Comparison of ENCODE assay signal across 8 cellular contexts in the genomic region with DNA sequence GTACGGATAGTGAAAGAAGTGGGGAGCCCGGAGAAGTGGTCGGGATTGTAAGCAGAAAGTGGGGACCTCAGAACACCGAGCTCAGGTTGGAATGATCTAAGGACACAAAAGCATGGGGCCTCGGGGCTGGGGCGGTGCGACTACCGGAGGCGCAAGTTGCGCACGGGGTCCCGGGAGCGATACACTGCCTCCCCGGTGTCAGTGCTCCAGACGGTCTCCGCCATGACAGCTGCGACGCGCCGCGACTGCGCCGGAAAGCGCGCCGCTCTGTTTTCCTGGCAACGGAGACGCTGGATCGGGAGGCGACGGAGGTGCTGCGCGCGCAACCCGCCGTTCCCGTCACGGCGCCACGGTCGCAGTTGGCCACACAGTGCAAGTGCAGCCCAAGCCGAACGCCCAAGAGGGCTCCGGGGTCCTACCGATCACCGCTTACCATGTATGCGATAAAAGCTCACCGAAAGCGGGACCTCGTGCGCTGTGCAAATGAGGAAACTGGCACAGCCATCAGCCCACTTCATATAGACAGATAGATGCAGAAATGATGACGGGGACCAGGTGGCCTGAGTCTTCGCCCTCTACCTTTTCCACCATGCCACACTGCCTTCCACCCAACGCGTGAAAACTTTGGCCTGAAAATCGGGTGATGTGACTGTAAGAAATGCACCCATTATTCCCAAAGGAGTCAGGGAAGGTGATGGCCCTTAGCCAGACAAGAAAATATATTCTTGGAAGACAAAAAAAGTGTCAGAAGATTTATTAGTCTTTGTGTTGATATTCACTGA. TPM values are rescaled to one million over a fixed set of nuclear protein-coding genes. Genes with fewer than 3 reads are reported as not detected.
DNase-seq lines count a peak whose midpoint lies in the region; ATAC-seq lines count a peak whose summit lies in the region.

Gene MKS1, minus strand, starts transcription at position 249 of the 782 bp plus-strand sequence. Its CDS starts 25 bp downstream, at position 224.

- H3K23ac ChIP-seq in mesenchymal stem cell (ENCODE audit: low read length in 2 of 2): no peak within 1 kb of the TSS

- H3K4me1 Mint-ChIP-seq in effector memory CD8-positive, alpha-beta T cell (ENCODE audit: low read depth in 2 of 2): peaks cover 13 to 14% of the 10 kb centered on the region in 2 donors

- no peaks in the 10 kb centered on the region for H3K9me3 ChIP-seq in mesenchymal stem cell (ENCODE audit: control insufficient read depth, low read length)

- peak within 1 kb of the TSS in 1 of 2 experiments; percentile 24 for H2BK12ac ChIP-seq in mesenchymal stem cell (ENCODE audit: low read length in 2 of 2)

- H3K27ac Mint-ChIP-seq in effector memory CD8-positive, alpha-beta T cell: peak within 1 kb of the TSS; percentile 97

- H4K91ac ChIP-seq in mesenchymal stem cell (ENCODE audit: low read length): peak within 1 kb of the TSS; percentile 65

- H2AFZ ChIP-seq in mesenchymal stem cell (ENCODE audit: low read depth, low read length): peak within 1 kb of the TSS; percentile 84

- H3K27me3 Mint-ChIP-seq in effector memory CD8-positive, alpha-beta T cell: peaks cover 0 to 4% of the 10 kb centered on the region in 2 donors

- H2BK5ac ChIP-seq in mesenchymal stem cell (ENCODE audit: low read depth, low read length, poor library complexity, severe bottlenecking): no peak within 1 kb of the TSS

- peaks cover 22% of the 10 kb centered on the region for H3K36me3 Mint-ChIP-seq in effector memory CD8-positive, alpha-beta T cell (ENCODE audit: insufficient read depth)

- no peak within 1 kb of the TSS for H2BK120ac ChIP-seq in mesenchymal stem cell (ENCODE audit: low read depth, low read length)

- POLR2A ChIA-PET in activated CD8-positive, alpha-beta memory T cell treated with anti-CD3 and anti-CD28 coated beads for 36 hours (lab: Charles Lee): interaction anchor here (0.6 to 1.4 kb wide), 3 partner anchors 17 to 62 kb away, joined by 3 to 4 read pairs (median 3); no protein-coding TSS in a partner anchor

- WGBS in mesenchymal stem cell: 5% methylated on average over 56 of the region's 56 CpGs

- H4K8ac ChIP-seq in mesenchymal stem cell (ENCODE audit: low read length): peak within 1 kb of the TSS; percentile 93

- no peaks in the 10 kb centered on the region for H3K27me3 ChIP-seq in mesenchymal stem cell (ENCODE audit: control insufficient read depth in 1 of 2, insufficient read depth in 1 of 2, low read length in 2 of 2)

- ATAC-seq in GM21360 (IDR thresholded peaks at IDR 0.05; ENCODE audit: unreplicated experiment): peak; percentile 96
- ATAC-seq in effector memory CD8-positive, alpha-beta T cell (replicated peaks): peak; percentile 94

- peak within 1 kb of the TSS; percentile 75 to 98 for H3K4me3 ChIP-seq in mesenchymal stem cell (ENCODE audit: insufficient read depth in 1 of 2, low read depth in 1 of 2, low read length in 2 of 2)

- in situ Hi-C loops in Caki2 (cut with HindIII; ENCODE audit: low pct_unique_long_range_greater_than_20kb, low sequenced_read_pairs): no loop called here

- peak within 1 kb of the TSS in 1 of 2 experiments; percentile 88 for H3K18ac ChIP-seq in mesenchymal stem cell (ENCODE audit: low read depth in 1 of 2, low read length in 2 of 2)

- H2AK5ac ChIP-seq in mesenchymal stem cell (ENCODE audit: low read length, severe bottlenecking): no peak within 1 kb of the TSS

- H3K79me1 ChIP-seq in mesenchymal stem cell (replicated peaks; ENCODE audit: low read length, poor library complexity, severe bottlenecking): no peaks in the 10 kb centered on the region

- H3K4me3 Mint-ChIP-seq in effector memory CD8-positive, alpha-beta T cell: peak within 1 kb of the TSS; percentile 88 to 91

- peak within 1 kb of the TSS in 1 of 2 experiments; percentile 93 for H3K14ac ChIP-seq in mesenchymal stem cell (ENCODE audit: low read length in 2 of 2)

- peak within 1 kb of the TSS; percentile 78 for H3K4me2 ChIP-seq in mesenchymal stem cell (ENCODE audit: low read length, poor library complexity, severe bottlenecking)

- H3K4ac ChIP-seq in mesenchymal stem cell (ENCODE audit: low read depth in 1 of 2, low read length in 2 of 2): peak within 1 kb of the TSS in 1 of 2 experiments; percentile 81

- peaks cover 5% of the 10 kb centered on the region for H3K4me1 ChIP-seq in mesenchymal stem cell (ENCODE audit: control insufficient read depth, insufficient read depth, low read depth, low read length)

- DNase-seq in Caki2 (ENCODE audit: low read depth) (peak; percentile 90), HT1080 (ENCODE audit: low read depth) (peak; percentile 92), mesenchymal stem cell (peak; percentile 90)
- DNase-seq in NK-92 treated with Interleukin-12 subunit alpha and Interleukin-12 subunit beta, amount 100 ng/mL, for 24 hours (lab: John Stamatoyannopoulos, UW): peak; percentile 85
- DNase-seq in effector memory CD8-positive, alpha-beta T cell: peak; percentile 93 to 95 (median 94)
- peak; percentile 85 for DNase-seq in stimulated activated CD8-positive, alpha-beta memory T cell treated with anti-CD3 and anti-CD28 coated beads, Interleukin-12 subunit alpha, Interleukin-12 subunit beta, amount 100 ng/mL, for 24 hours (ENCODE audit: extremely low read depth)

- H2BK15ac ChIP-seq in mesenchymal stem cell (ENCODE audit: low read depth, poor library complexity, severe bottlenecking): no peak within 1 kb of the TSS

- peaks cover under 1 to 19% of the 10 kb centered on the region in 2 experiments for H3K36me3 ChIP-seq in mesenchymal stem cell (ENCODE audit: control insufficient read depth in 1 of 2, insufficient read depth in 2 of 2, low read depth in 1 of 2, low read length in 2 of 2)

- no peak within 1 kb of the TSS for H3K27ac ChIP-seq in mesenchymal stem cell (ENCODE audit: low read length, poor library complexity, severe bottlenecking)

- H3K9ac ChIP-seq in mesenchymal stem cell (ENCODE audit: low read length): peak within 1 kb of the TSS; percentile 95

- CTCF ChIA-PET in activated CD8-positive, alpha-beta memory T cell treated with anti-CD3 and anti-CD28 coated beads for 36 hours (lab: Charles Lee): interaction anchor here (0.9 to 2.2 kb wide), 5 partner anchors 9 to 96 kb away, joined by 3 to 8 read pairs (median 4); no protein-coding TSS in a partner anchor

- H3K9me3 Mint-ChIP-seq in effector memory CD8-positive, alpha-beta T cell: no peaks in the 10 kb centered on the region

RNA-seq across cellular contexts. Expression of gene MKS1, which starts in this region (rescaled TPM):
- 33.7 and 37.7 TPM in 2 replicates for total RNA-seq in Caki2 (2014; rRNA removed; shearing (Covaris generic); ENCODE audit: low replicate concordance)
- total RNA-seq in HT1080 (2014; rRNA removed; shearing (Covaris generic)): 12.0 and 15.9 TPM in 2 replicates
- 10.0 and 10.6 TPM in 2 replicates for polyA plus RNA-seq in HT1080 (2015; cell fraction: cytosol; rRNA removed)
- polyA plus RNA-seq in HT1080 (2015; cell fraction: nucleus; rRNA removed): 37.3 and 45.0 TPM in 2 replicates
- 10 to 100 TPM; 26.4 to 31.8 TPM for total RNA-seq in activated CD8-positive, alpha-beta memory T cell treated with anti-CD3 and anti-CD28 coated beads for 36 hours
- 5.3 TPM for polyA plus RNA-seq in mesenchymal stem cell (2013, experiment 1 of 2)
- 6.2 TPM for polyA plus RNA-seq in mesenchymal stem cell (2013, experiment 2 of 2)
